ENCODE assay signal across 9 cellular contexts in the genomic region with DNA sequence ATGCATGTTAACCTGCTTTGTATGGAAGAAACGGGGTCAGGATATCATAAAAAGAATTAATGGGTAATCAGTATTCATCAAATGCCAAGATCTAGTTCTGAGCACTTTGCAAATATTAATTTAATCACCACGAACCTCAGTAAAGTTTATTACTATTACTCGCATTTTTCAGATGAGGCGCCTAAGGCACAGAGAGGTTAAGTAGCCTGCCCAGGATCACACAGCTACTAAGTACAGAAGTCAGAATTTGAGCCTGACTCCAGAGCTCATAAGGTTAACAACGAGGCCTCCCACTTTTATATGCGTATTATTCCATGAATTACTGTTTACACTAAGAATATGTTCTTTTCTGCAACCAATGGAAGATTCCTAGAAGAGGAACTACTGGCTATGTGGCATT.
DNase-seq lines count a peak whose midpoint lies in the region; ATAC-seq and TF ChIP-seq lines count a peak whose summit lies in the region.
"Had no signal": no experiment of that assay in that cellular context is flagged by ENCODE, and none has a peak within 500 bp of the region (broad histone marks: within the 10 kb centered on the region; RNA-seq: fewer than 3 reads in every experiment).

No MANE protein-coding gene starts in this region.

- H3F3A ChIP-seq in Loucy (ENCODE audit: low read depth): 0 out of 2 replicates have a peak, but pooled peaks cover 5% of the 10 kb centered on the region

- peak overlapping the region; percentile 76 for H3K4me3 ChIP-seq in Loucy (ENCODE audit: low read length, poor library complexity, severe bottlenecking)

- intact Hi-C loops in CD4-positive, alpha-beta T cell (cut with DNase I, micrococcal nuclease): loop anchor here (2.0 to 10.0 kb wide), 4 partner anchors 46 to 145 kb away; partner anchors contain the start of gene KLF13 (in 1 of the 2)
- intact Hi-C loops in dendritic cell treated with granulocyte-macrophage colony-stimulating factor and Interleukin-4, amounts not matched to agents 40 ng/mL and 50 ng/mL, for 4 days (cut with micrococcal nuclease): loop anchor here (2.0 to 5.0 kb wide), 2 partner anchors 20 to 220 kb away; no protein-coding TSS in a partner anchor

- peaks cover 56% of the 10 kb centered on the region for H3K4me1 Mint-ChIP-seq in CD4-positive, alpha-beta T cell (ENCODE audit: low read depth)
- peaks cover 73% of the 10 kb centered on the region for H3K4me1 Mint-ChIP-seq in dendritic cell treated with granulocyte-macrophage colony-stimulating factor and Interleukin-4, amounts not matched to agents 40 ng/mL and 50 ng/mL, for 4 days (ENCODE audit: low read depth)
- peaks cover 6% of the 10 kb centered on the region for H3K4me1 Mint-ChIP-seq in nephron progenitor cell

- no peaks in the 10 kb centered on the region for H3K79me2 ChIP-seq in Loucy (ENCODE audit: insufficient read depth, low read length)

- no peak for TF ChIP-seq CTCF in CD4-positive, alpha-beta T cell (IDR thresholded peaks at IDR 0.05)
- TF ChIP-seq CTCF in Loucy (conservative IDR thresholded peaks at IDR 0.05; ENCODE audit: low read length) (no peak), nephron progenitor cell (IDR thresholded peaks at IDR 0.05) (no peak), GM13976 (IDR thresholded peaks at IDR 0.05; ENCODE audit: borderline replicate concordance, control extremely low read depth, extremely low read depth, insufficient read depth, missing control alignments) (no peak)

- CTCF ChIA-PET in CD4-positive, alpha-beta T cell (lab: Charles Lee): no interaction called here

- peak overlapping the region; percentile 88 for H3K27ac Mint-ChIP-seq in CD4-positive, alpha-beta T cell
- peak overlapping the region; percentile 97 for H3K27ac Mint-ChIP-seq in dendritic cell treated with granulocyte-macrophage colony-stimulating factor and Interleukin-4, amounts not matched to agents 40 ng/mL and 50 ng/mL, for 4 days
- no peak overlapping the region for H3K27ac Mint-ChIP-seq in nephron progenitor cell

- no peaks in the 10 kb centered on the region for H3K36me3 ChIP-seq in Loucy (ENCODE audit: insufficient read depth, low read length)

- no peaks in the 10 kb centered on the region for H3K27me3 Mint-ChIP-seq in CD4-positive, alpha-beta T cell
- no peaks in the 10 kb centered on the region for H3K27me3 Mint-ChIP-seq in dendritic cell treated with granulocyte-macrophage colony-stimulating factor and Interleukin-4, amounts not matched to agents 40 ng/mL and 50 ng/mL, for 4 days
- peaks cover 22% of the 10 kb centered on the region for H3K27me3 Mint-ChIP-seq in nephron progenitor cell (ENCODE audit: low read depth, poor library complexity)

- peaks cover 25% of the 10 kb centered on the region for H3K4me1 ChIP-seq in Loucy (ENCODE audit: insufficient read depth, low read length, poor library complexity, severe bottlenecking)

- H3K36me3 Mint-ChIP-seq in CD4-positive, alpha-beta T cell (ENCODE audit: low read depth): no peaks in the 10 kb centered on the region
- peaks cover 15% of the 10 kb centered on the region for H3K36me3 Mint-ChIP-seq in dendritic cell treated with granulocyte-macrophage colony-stimulating factor and Interleukin-4, amounts not matched to agents 40 ng/mL and 50 ng/mL, for 4 days (ENCODE audit: low read depth)
- H3K36me3 Mint-ChIP-seq in nephron progenitor cell (ENCODE audit: low read depth): no peaks in the 10 kb centered on the region

- H3K9ac ChIP-seq in Loucy (ENCODE audit: low read depth, low read length, poor library complexity, severe bottlenecking): peak overlapping the region; percentile 82

- H3K4me3 Mint-ChIP-seq in CD4-positive, alpha-beta T cell: peak overlapping the region; percentile 81
- peak overlapping the region; percentile 86 for H3K4me3 Mint-ChIP-seq in dendritic cell treated with granulocyte-macrophage colony-stimulating factor and Interleukin-4, amounts not matched to agents 40 ng/mL and 50 ng/mL, for 4 days
- peak overlapping the region; percentile 76 for H3K4me3 Mint-ChIP-seq in nephron progenitor cell

- no peaks in the 10 kb centered on the region for H3K9me3 Mint-ChIP-seq in CD4-positive, alpha-beta T cell
- no peaks in the 10 kb centered on the region for H3K9me3 Mint-ChIP-seq in dendritic cell treated with granulocyte-macrophage colony-stimulating factor and Interleukin-4, amounts not matched to agents 40 ng/mL and 50 ng/mL, for 4 days
- no peaks in the 10 kb centered on the region for H3K9me3 Mint-ChIP-seq in nephron progenitor cell

- H3K4me2 ChIP-seq in Loucy (ENCODE audit: low read depth, low read length, poor library complexity, severe bottlenecking): peak overlapping the region; percentile 70

- H3K27ac ChIP-seq in CD4-positive, alpha-beta T cell (ENCODE audit: low read depth, low read length): no peak overlapping the region

- in situ Hi-C loops in GM13976 (cut with MboI; ENCODE audit: low sequenced_read_pairs, unreplicated experiment): loop anchor here (25.0 kb wide), 1 partner anchor 220 kb away; no protein-coding TSS in a partner anchor

- H3K9me2 ChIP-seq in Loucy (replicated peaks; ENCODE audit: low read depth, low read length): no peaks in the 10 kb centered on the region

- no peaks in the 10 kb centered on the region for H3K9me3 ChIP-seq in CD4-positive, alpha-beta T cell (ENCODE audit: control insufficient read depth, low read length)
- no peaks in the 10 kb centered on the region for H3K9me3 ChIP-seq in Loucy (ENCODE audit: insufficient read depth, low read depth, low read length)

- no peaks in the 10 kb centered on the region for H3K27me3 ChIP-seq in CD4-positive, alpha-beta T cell (ENCODE audit: control insufficient read depth, insufficient read depth, low read length)
- no peaks in the 10 kb centered on the region for H3K27me3 ChIP-seq in Loucy (ENCODE audit: insufficient read depth, low read length, poor library complexity, severe bottlenecking)

- ATAC-seq in CD4-positive, alpha-beta T cell (ENCODE audit: poor library complexity): no peak
- ATAC-seq in GM21786 (IDR thresholded peaks at IDR 0.05; ENCODE audit: unreplicated experiment) (no peak), GM18858 (IDR thresholded peaks at IDR 0.05; ENCODE audit: unreplicated experiment) (no peak)

- DNase-seq in CD4-positive, alpha-beta T cell: no peak
- DNase-seq in nephron progenitor cell (no peak), GM13976 (ENCODE audit: low spot score) (no peak)
- DNase-seq in stimulated activated CD4-positive, alpha-beta T cell treated with anti-CD3 and anti-CD28 coated beads, Interleukin-2, amount 100 ng/mL, for 48 hours: no peak
- DNase-seq: stimulated activated CD4-positive, alpha-beta T cell treated with anti-CD3 and anti-CD28 coated beads, Interleukin-4, amount 100 ng/mL, for 24 hours had no signal

- no peaks in the 10 kb centered on the region for H4K20me1 ChIP-seq in Loucy (ENCODE audit: insufficient read depth, low read length, poor library complexity, severe bottlenecking)

- POLR2A ChIA-PET in CD4-positive, alpha-beta T cell (lab: Charles Lee): interaction anchor here (0.7 to 4.2 kb wide), 5 partner anchors 25 to 242 kb away, joined by 3 to 21 read pairs (median 3); partner anchors contain the start of gene KLF13

- no peak overlapping the region for H2AFZ ChIP-seq in Loucy (ENCODE audit: low read length)
